In genomic region chr15:76795217-76795616, GRCh38 we compare ENCODE assay signal across 23 cellular contexts.
"Had no signal": no experiment of that assay in that cellular context is flagged by ENCODE, and none has a peak within 500 bp of the region (broad histone marks: within the 10 kb centered on the region; RNA-seq: fewer than 3 reads in every experiment).

No MANE protein-coding gene starts in this region.

- DNase-seq: effector CD8-positive, alpha-beta T cell; endodermal cell; foreskin fibroblast; gastrocnemius medialis; head of caudate nucleus; left ventricle myocardium superior; lower lobe of right lung; natural killer cell; occipital lobe; ovary; posterior cingulate gyrus; psoas muscle; sigmoid colon; stimulated activated CD4-positive, alpha-beta T cell treated with anti-CD3 and anti-CD28 coated beads, Interleukin-2, amount 100 ng/mL, for 24 hours; stimulated activated CD4-positive, alpha-beta T cell treated with anti-CD3 and anti-CD28 coated beads, Interleukin-4, amount 100 ng/mL, for 24 hours; stimulated activated naive CD4-positive, alpha-beta T cell treated with Interleukin-2 at 50 U/mL for 16 hours; stomach; thyroid gland; trophoblast cell had no signal

- H3K4me3 Mint-ChIP-seq: endodermal cell; natural killer cell; stimulated activated effector memory CD8-positive, alpha-beta T cell treated with anti-CD3 and anti-CD28 coated beads, Interleukin-12 subunit alpha, Interleukin-12 subunit beta, amount 100 ng/mL, for 72 hours had no signal

- ATAC-seq: esophagus mucosa; gastrocnemius medialis; left ventricle myocardium superior; lower lobe of right lung; natural killer cell; psoas muscle; right cardiac atrium; stimulated activated effector memory CD8-positive, alpha-beta T cell treated with anti-CD3 and anti-CD28 coated beads, Interleukin-12 subunit alpha, Interleukin-12 subunit beta, amount 100 ng/mL, for 72 hours had no signal

- H3K36me3 ChIP-seq: ovary had no signal

- H3K9me3 ChIP-seq: gastrocnemius medialis, lower lobe of right lung, ovary, psoas muscle, sigmoid colon, thyroid gland, vagina had no signal

- H3K4me1 Mint-ChIP-seq: natural killer cell; stimulated activated effector memory CD8-positive, alpha-beta T cell treated with anti-CD3 and anti-CD28 coated beads, Interleukin-12 subunit alpha, Interleukin-12 subunit beta, amount 100 ng/mL, for 72 hours had no signal

- H3K4me1 ChIP-seq: lower lobe of right lung, sigmoid colon, stomach, thyroid gland, vagina had no signal

- H3K27ac Mint-ChIP-seq: endodermal cell; natural killer cell; stimulated activated effector memory CD8-positive, alpha-beta T cell treated with anti-CD3 and anti-CD28 coated beads, Interleukin-12 subunit alpha, Interleukin-12 subunit beta, amount 100 ng/mL, for 72 hours had no signal

- H3K4me3 ChIP-seq: gastrocnemius medialis, lower lobe of right lung, ovary, psoas muscle, sigmoid colon, stomach, thyroid gland, vagina had no signal
